In genomic region chrX:74383611-74384010, GRCh38 we compare ENCODE assay signal across 8 cellular contexts. TPM values are rescaled to one million over a fixed set of nuclear protein-coding genes. Genes with fewer than 3 reads are reported as not detected.
DNase-seq lines count a peak whose midpoint lies in the region; ATAC-seq and TF ChIP-seq lines count a peak whose summit lies in the region.

No MANE protein-coding gene starts in this region.

- ATAC-seq in GM18868 (IDR thresholded peaks at IDR 0.05; ENCODE audit: unreplicated experiment) = peak; percentile 69

- in situ Hi-C loops in brain microvascular endothelial cell (cut with HindIII; ENCODE audit: low pct_ligation_motif_present, low sequenced_read_pairs) = no loop called here
- in situ Hi-C loops in transverse colon (cut with MboI; ENCODE audit: low pct_ligation_motif_present in 1 of 4, low pct_unique_long_range_greater_than_20kb in 1 of 4, low sequenced_read_pairs in 3 of 4) = loop anchor here in 1 of 4 donors (25.0 kb wide), 1 partner anchor 154 kb away; no protein-coding TSS in a partner anchor

- no peaks in the 10 kb centered on the region for H3K9me3 ChIP-seq in transverse colon

- WGBS in transverse colon (ENCODE audit: low coverage in 1 of 2), 2 donors = 34 to 62% methylated on average over 2 of the region's 2 CpGs

- intact Hi-C loops in transverse colon (cut with DNase I; ENCODE audit: low total_unique reads) = loop anchor here (10.0 kb wide), 1 partner anchor 161 kb away; no protein-coding TSS in a partner anchor

- DNase-seq in AML-193 (lab: John Stamatoyannopoulos, UW) = peak; percentile 15 to 23
- DNase-seq in NCI-H524 treated with DMSO at 0.1 percent for 48 hours (lab: John Stamatoyannopoulos, UW) = peak; percentile 30
- DNase-seq in brain microvascular endothelial cell = peak; percentile 35
- peak; percentile 70 for DNase-seq in islet precursor cell
- DNase-seq in transverse colon = peak; percentile 11
- no peak for DNase-seq in cortex of kidney (lab: John Stamatoyannopoulos, UW)
- DNase-seq in activated gamma-delta T cell treated with Interleukin-2 at 50 U/mL for 16 hours = no peak

- H3K27ac ChIP-seq in brain microvascular endothelial cell = no peak overlapping the region
- H3K27ac ChIP-seq in transverse colon = no peak overlapping the region

- peak; percentile 74 for TF ChIP-seq CTCF in brain microvascular endothelial cell (IDR thresholded peaks at IDR 0.05; ENCODE audit: low read depth, low read length, missing control alignments)
- TF ChIP-seq CTCF in transverse colon (IDR thresholded peaks at IDR 0.05) = peak in 4 of 5 experiments; percentile 10 to 29 (median 16)

- no peaks in the 10 kb centered on the region for H3K4me1 ChIP-seq in transverse colon

- H3K27me3 ChIP-seq in brain microvascular endothelial cell (replicated peaks) (no peaks in the 10 kb centered on the region), transverse colon (no peaks in the 10 kb centered on the region)

- H3K36me3 ChIP-seq in brain microvascular endothelial cell (replicated peaks) (no peaks in the 10 kb centered on the region), transverse colon (no peaks in the 10 kb centered on the region)

- no peak for TF ChIP-seq EP300 in transverse colon (IDR thresholded peaks at IDR 0.05; ENCODE audit: low read depth)

- no peak overlapping the region for H3K4me3 ChIP-seq in brain microvascular endothelial cell (ENCODE audit: low read depth, low read length)
- no peak overlapping the region for H3K4me3 ChIP-seq in transverse colon

- TF ChIP-seq POLR2A in transverse colon (IDR thresholded peaks at IDR 0.05) = no peak

RNA-seq across cellular contexts. Expression of gene SLC16A2, which starts 37.7 kb away (rescaled TPM):
- 10 to 100 TPM in 1 of 4 donors, 1 to 10 TPM in 3; 1.7 to 16.8 (median 5.5) TPM for total RNA-seq in transverse colon

Comparison
In these comparisons a context has a peak if more than half of its experiments do, and no peak if none do; other contexts are left out.
1. DNase-seq: peak in AML-193 (2 of 2), NCI-H524 treated with DMSO at 0.1 percent for 48 hours (single experiment), brain microvascular endothelial cell (single experiment), islet precursor cell (single experiment) and transverse colon (single experiment); none in cortex of kidney (single experiment) and activated gamma-delta T cell treated with Interleukin-2 at 50 U/mL for 16 hours (single experiment).